ENCODE assay signal across 19 cellular contexts in genomic region chr3:7667774-7668173, GRCh38.
A peak's percentile ranks its signal among the peaks of the same experiment; 100 is the strongest.
DNase-seq lines count a peak whose midpoint lies in the region; TF ChIP-seq lines count a peak whose summit lies in the region.
"Had no signal": no experiment of that assay in that cellular context is flagged by ENCODE, and none has a peak within 500 bp of the region (broad histone marks: within the 10 kb centered on the region; RNA-seq: fewer than 3 reads in every experiment).

No MANE protein-coding gene starts in this region.

- H3K4me3 ChIP-seq in neural progenitor cell = no peak overlapping the region
- H3K4me3 ChIP-seq: GM23248, Peyer's patch, SK-N-MC had no signal

- H3K27ac ChIP-seq in neural progenitor cell = no peak overlapping the region
- H3K27ac ChIP-seq: 22Rv1, GM23248, Peyer's patch, SK-N-MC had no signal

- no peaks in the 10 kb centered on the region for H3K9me3 ChIP-seq in neural progenitor cell (ENCODE audit: low read depth)
- H3K9me3 ChIP-seq: Peyer's patch had no signal

- peaks cover 24% of the 10 kb centered on the region for H3K4me1 Mint-ChIP-seq in neural progenitor cell
- H3K4me1 Mint-ChIP-seq: CD4-positive, CD25-positive, alpha-beta regulatory T cell had no signal

- no peaks in the 10 kb centered on the region for H3K79me2 ChIP-seq in neural progenitor cell (ENCODE audit: low read depth)

- H3K4me2 ChIP-seq in neural progenitor cell = no peak overlapping the region

- peak overlapping the region; percentile 14 for H3K27ac Mint-ChIP-seq in neural progenitor cell
- H3K27ac Mint-ChIP-seq: CD4-positive, CD25-positive, alpha-beta regulatory T cell had no signal

- H3K36me3 ChIP-seq in neural progenitor cell = no peaks in the 10 kb centered on the region
- H3K36me3 ChIP-seq: Peyer's patch had no signal

- no peak for TF ChIP-seq CTCF in neural progenitor cell (IDR thresholded peaks at IDR 0.05)

- no peaks in the 10 kb centered on the region for H4K20me1 ChIP-seq in neural progenitor cell (ENCODE audit: low read depth)

- H3K4me1 ChIP-seq in neural progenitor cell = no peaks in the 10 kb centered on the region
- H3K4me1 ChIP-seq: Peyer's patch had no signal

- peaks cover 3% of the 10 kb centered on the region for H3K9me3 Mint-ChIP-seq in neural progenitor cell

- H3K9ac ChIP-seq in neural progenitor cell = no peak overlapping the region
- H3K9ac ChIP-seq: GM23248 had no signal

- peaks cover 3% of the 10 kb centered on the region for H3K27me3 Mint-ChIP-seq in neural progenitor cell (ENCODE audit: insufficient read depth, low read depth)
- H3K27me3 Mint-ChIP-seq: CD4-positive, CD25-positive, alpha-beta regulatory T cell had no signal

- in situ Hi-C loops in ACHN (cut with HindIII; ENCODE audit: low pct_ligation_motif_present, low pct_unique_long_range_greater_than_20kb, low sequenced_read_pairs) = no loop called here

- H3K36me3 Mint-ChIP-seq in neural progenitor cell = no peaks in the 10 kb centered on the region
- H3K36me3 Mint-ChIP-seq: CD4-positive, CD25-positive, alpha-beta regulatory T cell had no signal

- H3K27me3 ChIP-seq in neural progenitor cell = no peaks in the 10 kb centered on the region
- H3K27me3 ChIP-seq: Peyer's patch had no signal

- H3K4me3 Mint-ChIP-seq in neural progenitor cell = no peak overlapping the region
- H3K4me3 Mint-ChIP-seq: CD4-positive, CD25-positive, alpha-beta regulatory T cell had no signal

- no peak overlapping the region for H2AFZ ChIP-seq in neural progenitor cell (replicated peaks)
- H2AFZ ChIP-seq: GM23248 had no signal

- no peaks in the 10 kb centered on the region for H3F3A ChIP-seq in neural progenitor cell (ENCODE audit: low read depth)

- DNase-seq in DMS53 (lab: John Stamatoyannopoulos, UW) = peak; percentile 40
- no peak for DNase-seq in DMS53 treated with DMSO at 0.1 percent for 48 hours (lab: John Stamatoyannopoulos, UW; ENCODE audit: unreplicated experiment)
- DNase-seq in NCI-H146 treated with DMSO at 0.1 percent for 48 hours (lab: John Stamatoyannopoulos, UW; ENCODE audit: unreplicated experiment) = peak; percentile 94
- peak; percentile 63 for DNase-seq in NCI-H748 treated with DMSO at 0.1 percent for 48 hours (lab: John Stamatoyannopoulos, UW)
- DNase-seq in neural progenitor cell (ENCODE audit: low spot score) = no peak
- no peak for DNase-seq in ACHN
- DNase-seq in NCI-H2171 treated with DMSO at 0.1 percent for 48 hours (lab: John Stamatoyannopoulos, UW) = no peak
- DNase-seq: CD4-positive, CD25-positive, alpha-beta regulatory T cell; GM23248; H7; MV-4-11; NCI-H187; NCI-H226; NCI-H510A; OCI-M1; Peyer's patch; SHP77 treated with DMSO at 0.1 percent for 48 hours had no signal

Comparison
In these comparisons a context has a peak if more than half of its experiments do, and no peak if none do; other contexts are left out.
1. DNase-seq: peak in DMS53 (single experiment), NCI-H146 treated with DMSO at 0.1 percent for 48 hours (single experiment) and NCI-H748 treated with DMSO at 0.1 percent for 48 hours (single experiment); none in DMS53 treated with DMSO at 0.1 percent for 48 hours (single experiment), neural progenitor cell (single experiment), ACHN (single experiment) and NCI-H2171 treated with DMSO at 0.1 percent for 48 hours (single experiment).